9 cellular contexts compared by ENCODE assay signal in the genomic region with DNA sequence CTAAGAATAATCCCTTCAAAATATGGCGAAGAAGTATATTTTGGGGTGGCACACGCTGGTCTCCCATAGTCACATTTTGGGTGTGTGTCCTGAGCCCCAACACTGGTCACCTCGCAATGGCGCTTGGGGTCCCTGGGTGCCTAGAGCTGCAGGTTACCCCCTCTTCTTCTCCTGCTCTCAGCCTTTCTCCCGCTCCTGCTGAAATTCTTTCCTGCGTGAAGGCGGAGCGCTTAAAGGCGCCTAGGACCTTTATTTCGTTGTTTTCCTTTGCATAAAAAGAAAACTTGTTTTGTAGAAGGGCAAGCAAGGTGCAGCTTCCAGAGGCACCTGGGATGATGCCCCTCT. TPM values are rescaled to one million over a fixed set of nuclear protein-coding genes. Genes with fewer than 3 reads are reported as not detected.
DNase-seq lines count a peak whose midpoint lies in the region; ATAC-seq and TF ChIP-seq lines count a peak whose summit lies in the region.
"Had no signal": no experiment of that assay in that cellular context is flagged by ENCODE, and none has a peak within 500 bp of the region (broad histone marks: within the 10 kb centered on the region; RNA-seq: fewer than 3 reads in every experiment).

No MANE protein-coding gene starts in this region.

- DNase-seq in AG09309 (ENCODE audit: low read depth) (no peak), caudate nucleus (lab: John Stamatoyannopoulos, UW) (no peak), germinal center (ENCODE audit: low spot score) (no peak), BE2C (no peak)
- no peak for DNase-seq in naive thymus-derived CD8-positive, alpha-beta T cell

- peaks cover 28 to 85% (median 79%) of the 10 kb centered on the region in 4 donors for H3K4me1 Mint-ChIP-seq in naive thymus-derived CD8-positive, alpha-beta T cell

- H3K36me3 ChIP-seq in HUES6 (ENCODE audit: control insufficient read depth, insufficient read depth, low read length) (no peaks in the 10 kb centered on the region), BE2C (no peaks in the 10 kb centered on the region)

- H3K4me3 ChIP-seq in AG09309 (ENCODE audit: control insufficient read depth, low read depth, low read length) = peak overlapping the region; percentile 31
- peak overlapping the region; percentile 77 for H3K4me3 ChIP-seq in HUES6 (ENCODE audit: low read depth, low read length)
- no peak overlapping the region for H3K4me3 ChIP-seq in BE2C (ENCODE audit: low read depth, low read length)

- TF ChIP-seq CTCF in AG09309 (IDR thresholded peaks at IDR 0.05; ENCODE audit: control insufficient read depth, insufficient read depth, low read depth, low read length, missing control alignments) (no peak), BE2C (IDR thresholded peaks at IDR 0.05; ENCODE audit: low read depth, low read length) (no peak)

- H3K9me3 Mint-ChIP-seq in naive thymus-derived CD8-positive, alpha-beta T cell = peaks cover 0 to 2% (median 0%) of the 10 kb centered on the region in 9 donors

- H3K27ac Mint-ChIP-seq in naive thymus-derived CD8-positive, alpha-beta T cell = peak overlapping the region; percentile 97 to 100 (median 99)

- no peak overlapping the region for H3K9ac ChIP-seq in HUES6 (ENCODE audit: low read length)

- H3K27me3 Mint-ChIP-seq in naive thymus-derived CD8-positive, alpha-beta T cell = no peaks in the 10 kb centered on the region

- H3K9me3 ChIP-seq in HUES6 (ENCODE audit: control insufficient read depth, insufficient read depth, low read depth, low read length) = no peaks in the 10 kb centered on the region
- no peaks in the 10 kb centered on the region for H3K9me3 ChIP-seq in BE2C

- H3K27ac ChIP-seq in HUES6 (ENCODE audit: low read depth, low read length) (no peak overlapping the region), caudate nucleus (ENCODE audit: low read depth, low read length) (peak overlapping the region; percentile 18)
- H3K27ac ChIP-seq: epithelial cell of prostate had no signal

- peak overlapping the region; percentile 95 to 100 (median 100) for H3K4me3 Mint-ChIP-seq in naive thymus-derived CD8-positive, alpha-beta T cell

- POLR2A ChIA-PET in naive thymus-derived CD8-positive, alpha-beta T cell (lab: Charles Lee) = interaction anchor here (1.0 to 46.7 kb wide), 12 partner anchors 9 to 173 kb away, joined by 3 to 1921 read pairs (median 12); a partner anchor contains a TSS

- H3K27me3 ChIP-seq in HUES6 (ENCODE audit: control insufficient read depth, insufficient read depth, low read length) = peaks cover 54% of the 10 kb centered on the region
- peaks cover 20% of the 10 kb centered on the region for H3K27me3 ChIP-seq in BE2C

- no peak for ATAC-seq in naive thymus-derived CD8-positive, alpha-beta T cell
- no peak for ATAC-seq in GM18858 (IDR thresholded peaks at IDR 0.05; ENCODE audit: unreplicated experiment)
- ATAC-seq in GM21528 (IDR thresholded peaks at IDR 0.05; ENCODE audit: low FRiP score, unreplicated experiment) = no peak

- H3K36me3 Mint-ChIP-seq in naive thymus-derived CD8-positive, alpha-beta T cell = peaks cover 4 to 8% (median 5%) of the 10 kb centered on the region in 3 donors

- H3K4me1 ChIP-seq in HUES6 (ENCODE audit: control insufficient read depth, insufficient read depth, low read length) (peaks cover 4% of the 10 kb centered on the region), BE2C (no peaks in the 10 kb centered on the region)

RNA-seq across cellular contexts. Expression of a gene that starts 0.3 kb away (rescaled TPM):
- total RNA-seq in naive thymus-derived CD8-positive, alpha-beta T cell = 100 to 1,000 TPM; 334 to 343 TPM
- polyA plus RNA-seq in naive thymus-derived CD8-positive, alpha-beta T cell = 100 to 1,000 TPM in 1 of 3 donors, 10 to 100 TPM in 2; 56.8 to 166 (median 87.4) TPM
- polyA plus RNA-seq in BE2C (2012; ENCODE audit: insufficient read depth, insufficient read length, low read depth) = not detected
